Comparison of ENCODE assay signal across 24 cellular contexts in the genomic region with DNA sequence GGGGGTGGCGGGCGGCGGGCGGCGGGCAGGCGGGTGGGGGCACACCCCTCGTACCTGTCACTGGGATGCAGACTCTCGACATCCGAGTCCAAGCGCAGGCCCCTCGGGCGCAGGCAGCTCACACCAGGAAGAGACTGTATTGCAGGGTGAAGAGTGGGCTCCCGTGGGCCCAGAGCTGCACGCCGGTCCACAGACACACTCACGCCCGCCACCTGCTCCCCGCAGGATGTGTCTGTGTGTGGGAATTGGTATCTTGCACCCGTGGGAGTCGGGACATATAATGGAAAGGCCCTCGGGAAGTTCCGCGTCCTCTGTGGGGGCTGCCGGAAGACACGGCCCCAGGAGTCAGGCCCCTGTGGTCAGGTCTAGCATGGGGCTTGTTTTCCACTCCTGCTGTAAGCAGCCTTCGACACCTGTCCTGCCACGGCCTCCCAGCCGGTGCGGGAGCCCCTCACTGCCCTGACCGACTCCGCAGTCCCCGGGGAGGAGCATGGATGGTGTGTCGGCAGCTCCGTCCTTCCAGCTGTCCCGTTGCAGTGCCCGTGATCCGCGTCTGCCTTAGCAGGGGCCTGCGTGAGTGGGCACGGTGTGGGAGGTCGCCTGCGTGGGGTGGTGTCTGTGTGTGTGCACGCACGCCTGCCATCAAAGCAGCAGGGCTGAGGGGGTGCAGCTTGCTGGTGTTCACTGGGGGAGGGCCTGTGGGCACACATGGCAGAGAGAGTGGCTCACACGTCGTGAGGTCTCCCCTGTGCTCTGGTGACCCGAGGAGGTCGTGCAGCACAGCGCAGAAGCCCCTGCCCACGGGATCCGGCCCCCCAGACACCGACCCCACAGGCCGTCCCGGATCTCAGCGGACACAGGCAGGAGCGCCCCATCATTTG. TPM values are rescaled to one million over a fixed set of nuclear protein-coding genes. Genes with fewer than 3 reads are reported as not detected.
DNase-seq lines count a peak whose midpoint lies in the region; ATAC-seq and TF ChIP-seq lines count a peak whose summit lies in the region.
"Had no signal": no experiment of that assay in that cellular context is flagged by ENCODE, and none has a peak within 500 bp of the region (broad histone marks: within the 10 kb centered on the region; RNA-seq: fewer than 3 reads in every experiment).

No MANE protein-coding gene starts in this region.

- H3K27ac ChIP-seq in sigmoid colon: no peak overlapping the region
- H3K27ac ChIP-seq: cardiac muscle cell, SJSA1 had no signal

- no TSS peak for BruUV-seq in Calu3 (replicated peaks; lab: Mats Ljungman, UMichigan)

- peaks cover 6 to 55% (median 24%) of the 10 kb centered on the region in 4 donors for H3K36me3 ChIP-seq in sigmoid colon
- H3K36me3 ChIP-seq: cardiac muscle cell had no signal

- TF ChIP-seq POLR2A in sigmoid colon (IDR thresholded peaks at IDR 0.05): no peak

- no peak for ATAC-seq in left lobe of liver
- ATAC-seq in WTC11: no peak
- ATAC-seq: activated naive CD4-positive, alpha-beta T cell treated with anti-CD3 and anti-CD28 coated beads, Interleukin-2, amount 50 U/mL, for 72 hours had no signal

- H3K27me3 Mint-ChIP-seq in Calu3 (ENCODE audit: unreplicated experiment): no peaks in the 10 kb centered on the region
- no peaks in the 10 kb centered on the region for H3K27me3 Mint-ChIP-seq in IgD-negative memory B cell
- H3K27me3 Mint-ChIP-seq in WTC11 (ENCODE audit: low read depth): no peaks in the 10 kb centered on the region
- H3K27me3 Mint-ChIP-seq in activated CD4-positive, alpha-beta memory T cell treated with anti-CD3 and anti-CD28 coated beads, Interleukin-2, amount 10 ng/mL, durations not matched to agents 7 days and 5 days: no peaks in the 10 kb centered on the region
- H3K27me3 Mint-ChIP-seq: activated CD4-positive, alpha-beta memory T cell treated with anti-CD3 and anti-CD28 coated beads for 36 hours; CD4-positive, alpha-beta T cell had no signal

- H3K9me3 ChIP-seq in sigmoid colon: no peaks in the 10 kb centered on the region
- H3K9me3 ChIP-seq: SJSA1 had no signal

- no peak for TF ChIP-seq EP300 in sigmoid colon (IDR thresholded peaks at IDR 0.05)

- CTCF ChIA-PET in Calu3 (lab: Charles Lee) (interaction anchor here (0.6 to 2.4 kb wide), 3 partner anchors 15 to 105 kb away, joined by 3 to 9 read pairs (median 9); a partner anchor contains a TSS), WTC11 (lab: Charles Lee) (interaction anchor here (0.8 to 1.1 kb wide), 3 partner anchors 12 to 16 kb away, joined by 3 to 4 read pairs (median 3); a partner anchor contains a TSS)
- CTCF ChIA-PET in activated CD4-positive, alpha-beta memory T cell treated with anti-CD3 and anti-CD28 coated beads, Interleukin-2, amount 10 ng/mL, durations not matched to agents 7 days and 5 days (lab: Charles Lee): no interaction called here

- no peak for DNase-seq in Calu3
- peak; percentile 47 for DNase-seq in left lobe of liver (ENCODE audit: low spot score)
- DNase-seq in sigmoid colon: peak; percentile 66
- no peak for DNase-seq in WTC11 (ENCODE audit: low spot score)
- no peak for DNase-seq in NCI-H2196 (lab: John Stamatoyannopoulos, UW; ENCODE audit: unreplicated experiment)
- no peak for DNase-seq in activated CD4-positive, alpha-beta memory T cell treated with anti-CD3 and anti-CD28 coated beads, Interleukin-2, amount 10 ng/mL, durations not matched to agents 7 days and 5 days
- DNase-seq: activated CD4-positive, alpha-beta memory T cell treated with anti-CD3 and anti-CD28 coated beads for 36 hours; CD4-positive, alpha-beta T cell; effector memory CD4-positive, alpha-beta T cell; head of caudate nucleus; KG1; mesendoderm; MM.1S; NCI-H2029 treated with DMSO at 0.1 percent for 48 hours; NCI-H2227 treated with DMSO at 0.1 percent for 48 hours; NCI-H526 treated with DMSO at 0.1 percent for 48 hours; nucleus accumbens; trophoblast cell had no signal

- H3K36me3 Mint-ChIP-seq in Calu3 (ENCODE audit: insufficient read depth, unreplicated experiment) (peaks cover 100% of the 10 kb centered on the region), IgD-negative memory B cell (no peaks in the 10 kb centered on the region), WTC11 (no peaks in the 10 kb centered on the region)
- peaks cover 7% of the 10 kb centered on the region for H3K36me3 Mint-ChIP-seq in activated CD4-positive, alpha-beta memory T cell treated with anti-CD3 and anti-CD28 coated beads, Interleukin-2, amount 10 ng/mL, durations not matched to agents 7 days and 5 days (ENCODE audit: low read depth)
- H3K36me3 Mint-ChIP-seq: activated naive CD4-positive, alpha-beta T cell treated with anti-CD3 and anti-CD28 coated beads, Interleukin-2, amount 50 U/mL, for 72 hours had no signal

- H3K4me1 Mint-ChIP-seq in Calu3 (ENCODE audit: low read depth, unreplicated experiment) (peaks cover 33% of the 10 kb centered on the region), IgD-negative memory B cell (no peaks in the 10 kb centered on the region), WTC11 (peaks cover 10% of the 10 kb centered on the region)
- peaks cover 2% of the 10 kb centered on the region for H3K4me1 Mint-ChIP-seq in activated CD4-positive, alpha-beta memory T cell treated with anti-CD3 and anti-CD28 coated beads, Interleukin-2, amount 10 ng/mL, durations not matched to agents 7 days and 5 days

- no peak overlapping the region for H3K4me3 ChIP-seq in sigmoid colon
- H3K4me3 ChIP-seq: cardiac muscle cell, coronary artery, SJSA1, skin epidermis had no signal

- 93 to 94% methylated on average over 56 of the region's 56 CpGs for WGBS in sigmoid colon, 2 donors

- H3K9me3 Mint-ChIP-seq in Calu3 (ENCODE audit: low read depth, unreplicated experiment): no peaks in the 10 kb centered on the region
- no peaks in the 10 kb centered on the region for H3K9me3 Mint-ChIP-seq in IgD-negative memory B cell
- no peaks in the 10 kb centered on the region for H3K9me3 Mint-ChIP-seq in WTC11
- no peaks in the 10 kb centered on the region for H3K9me3 Mint-ChIP-seq in activated CD4-positive, alpha-beta memory T cell treated with anti-CD3 and anti-CD28 coated beads, Interleukin-2, amount 10 ng/mL, durations not matched to agents 7 days and 5 days
- H3K9me3 Mint-ChIP-seq: activated CD4-positive, alpha-beta memory T cell treated with anti-CD3 and anti-CD28 coated beads for 36 hours; activated naive CD4-positive, alpha-beta T cell treated with anti-CD3 and anti-CD28 coated beads, Interleukin-2, amount 50 U/mL, for 72 hours; CD4-positive, alpha-beta T cell had no signal

- TF ChIP-seq CTCF in Calu3 (IDR thresholded peaks at IDR 0.05; ENCODE audit: unreplicated experiment): no peak
- no peak for TF ChIP-seq CTCF in sigmoid colon (IDR thresholded peaks at IDR 0.05)
- no peak for TF ChIP-seq CTCF in WTC11 (IDR thresholded peaks at IDR 0.05)

- H3K27ac Mint-ChIP-seq in Calu3 (ENCODE audit: unreplicated experiment) (peak overlapping the region; percentile 98), IgD-negative memory B cell (peak overlapping the region in 2 of 3 donors; percentile 39 to 78), WTC11 (no peak overlapping the region)
- H3K27ac Mint-ChIP-seq in activated CD4-positive, alpha-beta memory T cell treated with anti-CD3 and anti-CD28 coated beads, Interleukin-2, amount 10 ng/mL, durations not matched to agents 7 days and 5 days: no peak overlapping the region
- H3K27ac Mint-ChIP-seq: activated CD4-positive, alpha-beta memory T cell treated with anti-CD3 and anti-CD28 coated beads for 36 hours; activated naive CD4-positive, alpha-beta T cell treated with anti-CD3 and anti-CD28 coated beads, Interleukin-2, amount 50 U/mL, for 72 hours; CD4-positive, alpha-beta T cell had no signal

- H3K4me3 Mint-ChIP-seq in Calu3 (ENCODE audit: low read depth, unreplicated experiment) (peak overlapping the region; percentile 21), IgD-negative memory B cell (no peak overlapping the region), WTC11 (no peak overlapping the region)
- H3K4me3 Mint-ChIP-seq in activated CD4-positive, alpha-beta memory T cell treated with anti-CD3 and anti-CD28 coated beads, Interleukin-2, amount 10 ng/mL, durations not matched to agents 7 days and 5 days: no peak overlapping the region
- H3K4me3 Mint-ChIP-seq: activated CD4-positive, alpha-beta memory T cell treated with anti-CD3 and anti-CD28 coated beads for 36 hours had no signal

- POLR2A ChIA-PET in WTC11 (lab: Charles Lee): no interaction called here
- POLR2A ChIA-PET in activated CD4-positive, alpha-beta memory T cell treated with anti-CD3 and anti-CD28 coated beads, Interleukin-2, amount 10 ng/mL, durations not matched to agents 7 days and 5 days (lab: Charles Lee): no interaction called here

- H3K27me3 ChIP-seq in sigmoid colon: no peaks in the 10 kb centered on the region
- H3K27me3 ChIP-seq: cardiac muscle cell, SJSA1 had no signal

- H3K4me1 ChIP-seq in sigmoid colon: peaks cover 0 to 36% (median 30%) of the 10 kb centered on the region in 4 donors

- intact Hi-C loops in Calu3 (cut with micrococcal nuclease; ENCODE audit: unreplicated experiment): no loop called here
- intact Hi-C loops in sigmoid colon (cut with DNase I): no loop called here

RNA-seq across cellular contexts. Expression of a gene that starts 10.1 kb away (rescaled TPM):
- 105 and 113 TPM in 2 replicates for total RNA-seq in Calu3 (2022)
- 0.81 TPM for polyA plus RNA-seq in IgD-negative memory B cell
- 11.6 TPM for total RNA-seq in left lobe of liver
- 10 to 100 TPM; 22.1 to 57.6 (median 42.5) TPM for total RNA-seq in sigmoid colon
- 10 to 100 TPM; 34.8 to 43.0 (median 42.1) TPM for polyA plus RNA-seq in sigmoid colon
- total RNA-seq in WTC11 (2021): 15.7 to 21.7 TPM (median 18.7 TPM) in 3 replicates
- 10 to 100 TPM; 34.1 to 37.6 TPM for total RNA-seq in activated CD4-positive, alpha-beta memory T cell treated with anti-CD3 and anti-CD28 coated beads, Interleukin-2, amount 10 ng/mL, durations not matched to agents 7 days and 5 days

RNA-seq across cellular contexts. Expression of a gene that starts 15.4 kb away (rescaled TPM):
- 61.9 and 75.8 TPM in 2 replicates for total RNA-seq in Calu3 (2022)
- polyA plus RNA-seq in IgD-negative memory B cell: 0.08 TPM
- total RNA-seq in left lobe of liver: 44.6 TPM
- under 1 TPM in 1 of 4 donors, not detected in 3; 0.28 TPM for total RNA-seq in sigmoid colon
- polyA plus RNA-seq in sigmoid colon: 10 to 100 TPM in 2 of 3 donors, 1 to 10 TPM in 1; 8.4 to 60.3 (median 10.2) TPM
- 1.3 to 1.4 TPM (median 1.3 TPM) in 3 replicates for total RNA-seq in WTC11 (2021)
- not detected for total RNA-seq in activated CD4-positive, alpha-beta memory T cell treated with anti-CD3 and anti-CD28 coated beads, Interleukin-2, amount 10 ng/mL, durations not matched to agents 7 days and 5 days
- total RNA-seq: activated CD4-positive, alpha-beta memory T cell treated with anti-CD3 and anti-CD28 coated beads for 36 hours had no signal

RNA-seq across cellular contexts. Expression of a gene that starts 29.2 kb away (rescaled TPM):
- total RNA-seq in Calu3 (2022): 64.0 and 67.2 TPM in 2 replicates
- 42.5 TPM for polyA plus RNA-seq in IgD-negative memory B cell
- total RNA-seq in left lobe of liver: 10.7 TPM
- 10 to 100 TPM; 23.3 to 52.8 (median 41.6) TPM for total RNA-seq in sigmoid colon
- polyA plus RNA-seq in sigmoid colon: 10 to 100 TPM; 50.5 to 68.0 (median 66.6) TPM
- total RNA-seq in WTC11 (2021): 33.3 to 50.7 TPM (median 45.9 TPM) in 3 replicates
- 10 to 100 TPM; 32.7 to 34.9 TPM for total RNA-seq in activated CD4-positive, alpha-beta memory T cell treated with anti-CD3 and anti-CD28 coated beads, Interleukin-2, amount 10 ng/mL, durations not matched to agents 7 days and 5 days

RNA-seq across cellular contexts. Expression of a gene that starts 36.4 kb away (rescaled TPM):
- total RNA-seq in Calu3 (2022): 177 and 192 TPM in 2 replicates
- polyA plus RNA-seq in IgD-negative memory B cell: 23.4 TPM
- 55.5 TPM for total RNA-seq in left lobe of liver
- total RNA-seq in sigmoid colon: 10 to 100 TPM; 18.9 to 35.7 (median 26.2) TPM
- 10 to 100 TPM; 16.2 to 78.3 (median 22.9) TPM for polyA plus RNA-seq in sigmoid colon
- total RNA-seq in WTC11 (2021): 143 to 161 TPM (median 150 TPM) in 3 replicates
- total RNA-seq in activated CD4-positive, alpha-beta memory T cell treated with anti-CD3 and anti-CD28 coated beads, Interleukin-2, amount 10 ng/mL, durations not matched to agents 7 days and 5 days: 10 to 100 TPM; 79.2 to 87.5 TPM

Comparison
In these comparisons a context has a peak if more than half of its experiments do, and no peak if none do; other contexts are left out.
1. DNase-seq: peak in left lobe of liver (single experiment) and sigmoid colon (single experiment); none in Calu3 (single experiment), WTC11 (single experiment), NCI-H2196 (single experiment) and activated CD4-positive, alpha-beta memory T cell treated with anti-CD3 and anti-CD28 coated beads, Interleukin-2, amount 10 ng/mL, durations not matched to agents 7 days and 5 days (single experiment).
2. H3K27ac Mint-ChIP-seq: peak in Calu3 (single experiment) and IgD-negative memory B cell (2 of 3); none in WTC11 (single experiment) and activated CD4-positive, alpha-beta memory T cell treated with anti-CD3 and anti-CD28 coated beads, Interleukin-2, amount 10 ng/mL, durations not matched to agents 7 days and 5 days (single experiment).
3. RNA of a gene that starts 15.4 kb away (total RNA-seq): 61.9 to 75.8 TPM in Calu3 and 44.6 TPM in left lobe of liver (single experiment); 1.3 to 1.4 TPM in WTC11, not detected in activated CD4-positive, alpha-beta memory T cell treated with anti-CD3 and anti-CD28 coated beads, Interleukin-2, amount 10 ng/mL, durations not matched to agents 7 days and 5 days and 0.28 TPM in sigmoid colon; every median in the first group is over 10 times any median in the second.